1 cellular context compared by ENCODE assay signal in genomic region chr12:12813120-12814101, GRCh38.
TF ChIP-seq lines count a peak whose summit lies in the region.

Gene DDX47, plus strand, starts transcription at chr12:12813346. Its CDS starts 22 bp downstream, at chr12:12813368.

TF ChIP-seq in K562, 482 proteins besides CTCF, POLR2A, EP300 and RAD21 (continued from another document and continues in another):
- TF ChIP-seq E2F4 (CRISPR knock-in tag; IDR thresholded peaks at IDR 0.05; ENCODE audit: low read depth) (no peak), SMAD2 (IDR thresholded peaks at IDR 0.05; ENCODE audit: low read depth, low read length) (no peak), SRF (CRISPR knock-in tag; IDR thresholded peaks at IDR 0.05) (no peak), ZMIZ1 (IDR thresholded peaks at IDR 0.05; ENCODE audit: low read depth in 2 of 2, low read length in 2 of 2) (no peak), TBL1XR1 (IDR thresholded peaks at IDR 0.05; ENCODE audit: low read length in 2 of 2) (peak in 1 of 2 experiments; percentile 31; a peak in 1 of 4 replicates), SMC3 (conservative IDR thresholded peaks at IDR 0.05; ENCODE audit: insufficient read depth, low read depth, low read length) (peak; percentile 40; the same call in 1 of the 2 replicates), SIN3B (IDR thresholded peaks at IDR 0.05; ENCODE audit: low read depth) (peak; percentile 62), GTF2B (IDR thresholded peaks at IDR 0.05; ENCODE audit: extremely low read depth, insufficient read length) (no peak), NR2C1 (IDR thresholded peaks at IDR 0.05) (no peak), NR2C1 (tag; IDR thresholded peaks at IDR 0.05) (peak; percentile 55; the same call in 1 of the 2 replicates), ZNF121 (CRISPR knock-in tag; conservative IDR thresholded peaks at IDR 0.05) (no peak), PRPF4 (IDR thresholded peaks at IDR 0.05; ENCODE audit: insufficient read depth, low read depth, low read length, poor library complexity, severe bottlenecking) (no peak), HNRNPLL (IDR thresholded peaks at IDR 0.05; ENCODE audit: low read depth, low read length, poor library complexity, severe bottlenecking) (peak; percentile 39), ARID3B (CRISPR knock-in tag; IDR thresholded peaks at IDR 0.05; ENCODE audit: borderline replicate concordance) (no peak), ZC3H11A (IDR thresholded peaks at IDR 0.05; ENCODE audit: low read depth, low read length) (no peak), HBP1 (CRISPR knock-in tag; IDR thresholded peaks at IDR 0.05) (no peak), SAFB2 (IDR thresholded peaks at IDR 0.05; ENCODE audit: borderline replicate concordance, low read depth, low read length, severe bottlenecking) (no peak), E2F5 (CRISPR knock-in tag; IDR thresholded peaks at IDR 0.05) (no peak), ZNF644 (tag; IDR thresholded peaks at IDR 0.05; ENCODE audit: low read depth) (peak; percentile 73; the same call in 1 of the 2 replicates), MEF2D (tag; conservative IDR thresholded peaks at IDR 0.05; ENCODE audit: low read depth) (no peak), ELK1 (CRISPR knock-in tag; IDR thresholded peaks at IDR 0.05) (no peak), ZNF398 (CRISPR knock-in tag; IDR thresholded peaks at IDR 0.05) (no peak), AFF1 (IDR thresholded peaks at IDR 0.05; ENCODE audit: low read depth in 1 of 2, partially characterized antibody in 2 of 2) (peak in 1 of 2 experiments; percentile 85), YY1 (IDR thresholded peaks at IDR 0.05; ENCODE audit: borderline replicate concordance in 1 of 3, control insufficient read depth in 1 of 3, extremely low read depth in 1 of 3, insufficient read depth in 3 of 3, insufficient read length in 1 of 3, insufficient replicate concordance in 2 of 3, low read depth in 1 of 3, low read length in 2 of 3) (peak; percentile 86 to 98 (median 96)), PHF8 (IDR thresholded peaks at IDR 0.05; ENCODE audit: borderline replicate concordance, low read length) (peak; percentile 56; the same call in 1 of the 2 replicates), ZNF3 (CRISPR knock-in tag; IDR thresholded peaks at IDR 0.05) (no peak), TRIM28 (IDR thresholded peaks at IDR 0.05) (no peak), MXD1 (CRISPR knock-in tag; IDR thresholded peaks at IDR 0.05; ENCODE audit: borderline replicate concordance, poor library complexity, severe bottlenecking) (peak; percentile 92), MXI1 (IDR thresholded peaks at IDR 0.05; ENCODE audit: low read depth, low read length) (0 out of 2 replicates have a peak, but pooled peaks have one; percentile 29), ZBTB33 (CRISPR knock-in tag; IDR thresholded peaks at IDR 0.05) (peak; percentile 40; the same call in 1 of the 2 replicates), HIVEP1 (CRISPR knock-in tag; IDR thresholded peaks at IDR 0.05) (no peak), SETDB1 (IDR thresholded peaks at IDR 0.05; ENCODE audit: low read length) (no peak), ATF7 (IDR thresholded peaks at IDR 0.05) (peak; percentile 50; the same call in 1 of the 2 replicates), SMARCE1 (IDR thresholded peaks at IDR 0.05) (no peak), ILF3 (IDR thresholded peaks at IDR 0.05; ENCODE audit: borderline replicate concordance) (no peak)
